Comparison of ENCODE assay signal across 33 cellular contexts in the genomic region with DNA sequence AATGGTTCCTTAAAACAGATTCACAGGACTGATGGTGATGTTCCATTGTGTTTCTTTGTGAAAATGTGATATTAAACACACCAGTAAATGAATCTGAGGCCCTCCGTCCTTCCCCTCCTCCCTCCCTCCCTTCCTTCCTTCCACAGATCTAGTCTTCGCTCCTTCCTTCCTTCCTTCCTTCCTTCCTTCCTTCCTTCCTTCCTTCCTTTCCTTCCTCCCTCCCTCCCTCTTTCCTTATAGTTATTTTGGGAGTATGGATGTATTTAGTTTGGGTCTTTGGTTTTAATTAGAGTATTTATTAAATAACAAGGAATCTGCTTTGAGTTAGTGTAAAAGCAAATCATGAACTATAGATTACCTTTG.
"Had no signal": no experiment of that assay in that cellular context is flagged by ENCODE, and none has a peak within 500 bp of the region (broad histone marks: within the 10 kb centered on the region; RNA-seq: fewer than 3 reads in every experiment).

No MANE protein-coding gene starts in this region.

- H3K9me3 ChIP-seq: esophagus muscularis mucosa, gastrocnemius medialis had no signal

- H3K27ac Mint-ChIP-seq: activated B cell treated with CpG ODN at 0.5 μM for 24 hours; activated CD8-positive, alpha-beta T cell treated with anti-CD3 and anti-CD28 coated beads for 36 hours; activated naive CD4-positive, alpha-beta T cell treated with anti-CD3 and anti-CD28 coated beads for 36 hours; activated naive CD4-positive, alpha-beta T cell treated with anti-CD3 and anti-CD28 coated beads, Interleukin-2, amount 50 U/mL, for 24 hours; activated naive CD8-positive, alpha-beta T cell treated with anti-CD3 and anti-CD28 coated beads for 36 hours; activated naive CD8-positive, alpha-beta T cell treated with anti-CD3 and anti-CD28 coated beads, Interleukin-2, amount 50 U/mL, for 24 hours; activated T-helper 2 cell treated with anti-CD3 and anti-CD28 coated beads, Interferon-gamma antibody, Interleukin-2, Interleukin-4, amounts not matched to agents 10 μg/mL and 5 μg/mL and 100 μg/mL, durations not matched to agents 14 hours and 24 hours and 36 hours; dendritic cell treated with granulocyte-macrophage colony-stimulating factor and Interleukin-4, amounts not matched to agents 40 ng/mL and 50 ng/mL, for 4 days; T-helper 2 cell treated with Interferon-gamma antibody and Interleukin-4, amounts not matched to agents 5 μg/mL and 100 μg/mL, for 36 hours had no signal

- H3K36me3 ChIP-seq: brain microvascular endothelial cell, esophagus muscularis mucosa, gastrocnemius medialis, heart left ventricle had no signal

- H3K27ac ChIP-seq: brain microvascular endothelial cell, esophagus muscularis mucosa, foreskin keratinocyte, gastrocnemius medialis, WERI-Rb-1 had no signal

- H3K4me3 Mint-ChIP-seq: activated B cell treated with CpG ODN at 0.5 μM for 24 hours; activated CD8-positive, alpha-beta T cell treated with anti-CD3 and anti-CD28 coated beads for 36 hours; activated naive CD4-positive, alpha-beta T cell treated with anti-CD3 and anti-CD28 coated beads for 36 hours; activated naive CD4-positive, alpha-beta T cell treated with anti-CD3 and anti-CD28 coated beads, Interleukin-2, amount 50 U/mL, for 24 hours; activated naive CD8-positive, alpha-beta T cell treated with anti-CD3 and anti-CD28 coated beads for 36 hours; activated naive CD8-positive, alpha-beta T cell treated with anti-CD3 and anti-CD28 coated beads, Interleukin-2, amount 50 U/mL, for 24 hours; activated T-helper 1 cell treated with anti-CD3 and anti-CD28 coated beads, Interleukin-12 subunit alpha, Interleukin-12 subunit beta, Interleukin-2, Interleukin-4 antibody, amounts not matched to agents 30 ng/mL and 10 ng/mL and 1 ng/mL, durations not matched to agents 14 hours and 24 hours and 36 hours; central memory CD8-positive, alpha-beta T cell; dendritic cell treated with granulocyte-macrophage colony-stimulating factor and Interleukin-4, amounts not matched to agents 40 ng/mL and 50 ng/mL, for 4 days; T-helper 2 cell treated with Interferon-gamma antibody and Interleukin-4, amounts not matched to agents 5 μg/mL and 100 μg/mL, for 36 hours had no signal

- DNase-seq: activated B cell treated with CpG ODN at 0.5 μM for 24 hours; activated CD4-positive, alpha-beta T cell treated with anti-CD3 and anti-CD28 coated beads for 48 hours; activated CD4-positive, alpha-beta T cell treated with anti-CD3 and anti-CD28 coated beads, Interleukin-2, amount 50 U/mL, for 1 hour; activated CD4-positive, alpha-beta T cell treated with anti-CD3 and anti-CD28 coated beads, Interleukin-2, amount 50 U/mL, for 48 hours; activated CD8-positive, alpha-beta memory T cell treated with anti-CD3 and anti-CD28 coated beads for 24 hours; activated CD8-positive, alpha-beta T cell treated with anti-CD3 and anti-CD28 coated beads for 36 hours; activated effector memory CD4-positive, alpha-beta T cell treated with anti-CD3 and anti-CD28 coated beads, Interleukin-2, amount 50 U/mL, for 16 hours; activated naive CD4-positive, alpha-beta T cell treated with anti-CD3 and anti-CD28 coated beads for 36 hours; activated naive CD8-positive, alpha-beta T cell treated with anti-CD3 and anti-CD28 coated beads for 36 hours; activated naive CD8-positive, alpha-beta T cell treated with anti-CD3 and anti-CD28 coated beads, Interleukin-2, amount 50 U/mL, for 24 hours; activated T-cell treated with anti-CD3 and anti-CD28 coated beads, Interleukin-2, amount 50 U/mL, for 48 hours; anterior cingulate cortex; brain microvascular endothelial cell; dorsolateral prefrontal cortex; effector memory CD4-positive, alpha-beta T cell; erythroblast; foreskin keratinocyte; gastrocnemius medialis; glutamatergic neuron; heart left ventricle; T-helper 1 cell; T-helper 17 cell; T1000; WERI-Rb-1 had no signal

- H3K9me3 Mint-ChIP-seq: activated naive CD4-positive, alpha-beta T cell treated with anti-CD3 and anti-CD28 coated beads for 36 hours; activated naive CD4-positive, alpha-beta T cell treated with anti-CD3 and anti-CD28 coated beads, Interleukin-2, amount 50 U/mL, for 24 hours had no signal

- H3K36me3 Mint-ChIP-seq: activated naive CD4-positive, alpha-beta T cell treated with anti-CD3 and anti-CD28 coated beads, Interleukin-2, amount 50 U/mL, for 24 hours had no signal

- H3K27me3 Mint-ChIP-seq: activated B cell treated with CpG ODN at 0.5 μM for 24 hours; activated CD8-positive, alpha-beta T cell treated with anti-CD3 and anti-CD28 coated beads for 36 hours; activated naive CD4-positive, alpha-beta T cell treated with anti-CD3 and anti-CD28 coated beads, Interleukin-2, amount 50 U/mL, for 24 hours; activated naive CD8-positive, alpha-beta T cell treated with anti-CD3 and anti-CD28 coated beads for 36 hours; central memory CD8-positive, alpha-beta T cell; T-helper 17 cell had no signal

- H3K27me3 ChIP-seq: brain microvascular endothelial cell, dorsolateral prefrontal cortex, esophagus muscularis mucosa, foreskin keratinocyte, gastrocnemius medialis, heart left ventricle had no signal

- H3K4me3 ChIP-seq: coronary artery, dorsolateral prefrontal cortex, esophagus muscularis mucosa, gastrocnemius medialis, heart left ventricle had no signal

- ATAC-seq: activated CD4-positive, CD25-positive, alpha-beta regulatory T cell treated with anti-CD3 and anti-CD28 coated beads, Interleukin-2, amount 50 U/mL, for 24 hours; activated CD8-positive, alpha-beta T cell treated with anti-CD3 and anti-CD28 coated beads for 36 hours; activated naive CD8-positive, alpha-beta T cell treated with anti-CD3 and anti-CD28 coated beads, Interleukin-2, amount 50 U/mL, for 24 hours; foreskin keratinocyte; gastrocnemius medialis; heart left ventricle; T-helper 17 cell had no signal
